ENCODE assay signal across 2 cellular contexts in the genomic region with DNA sequence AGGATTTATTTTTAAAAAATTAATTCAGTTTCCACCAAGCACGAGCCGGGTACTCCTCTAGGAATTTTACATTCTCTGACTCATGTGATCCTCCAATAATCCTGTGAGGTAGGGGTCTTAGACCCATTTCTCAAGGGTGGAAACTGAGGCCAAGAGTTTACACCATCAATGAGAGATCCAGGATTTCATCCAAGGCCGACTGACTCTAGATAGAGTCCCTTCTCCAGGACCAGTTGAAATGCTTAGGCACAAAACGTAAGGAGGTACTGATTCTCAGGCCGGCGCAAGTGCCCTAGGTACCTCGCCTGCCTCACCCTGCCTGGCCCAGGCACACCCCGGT.
TF ChIP-seq lines count a peak whose summit lies in the region.

No MANE protein-coding gene starts in this region.

TF ChIP-seq in HCT116, 20 proteins besides CTCF, POLR2A, EP300 and RAD21 (continued from another document):
- TF ChIP-seq ELF1 (IDR thresholded peaks at IDR 0.05; ENCODE audit: borderline replicate concordance, low read depth) (no peak), SRF (IDR thresholded peaks at IDR 0.05; ENCODE audit: low read depth) (no peak), YY1 (IDR thresholded peaks at IDR 0.05; ENCODE audit: extremely low read depth, insufficient replicate concordance, low read depth, low read length) (no peak), EZH2phosphoT487 (IDR thresholded peaks at IDR 0.05; ENCODE audit: borderline replicate concordance) (no peak), SIN3A (IDR thresholded peaks at IDR 0.05; ENCODE audit: low read depth) (no peak), JUND (IDR thresholded peaks at IDR 0.05) (no peak), CEBPB (IDR thresholded peaks at IDR 0.05; ENCODE audit: low read depth) (no peak), ZFX (IDR thresholded peaks at IDR 0.05) (no peak)
- TF ChIP-seq, protein P1, sequence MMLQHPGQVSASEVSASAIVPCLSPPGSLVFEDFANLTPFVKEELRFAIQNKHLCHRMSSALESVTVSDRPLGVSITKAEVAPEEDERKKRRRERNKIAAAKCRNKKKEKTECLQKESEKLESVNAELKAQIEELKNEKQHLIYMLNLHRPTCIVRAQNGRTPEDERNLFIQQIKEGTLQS (IDR thresholded peaks at IDR 0.05), result no peak
- TF ChIP-seq, protein P2, sequence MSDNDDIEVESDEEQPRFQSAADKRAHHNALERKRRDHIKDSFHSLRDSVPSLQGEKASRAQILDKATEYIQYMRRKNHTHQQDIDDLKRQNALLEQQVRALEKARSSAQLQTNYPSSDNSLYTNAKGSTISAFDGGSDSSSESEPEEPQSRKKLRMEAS (IDR thresholded peaks at IDR 0.05), result no peak
TF ChIP-seq in HCT116: peak in this region for 0.

TF ChIP-seq in endothelial cell of umbilical vein, 7 proteins besides CTCF, POLR2A, EP300 and RAD21 (continued from another document):
- TF ChIP-seq, protein P2 (IDR thresholded peaks at IDR 0.05; ENCODE audit: insufficient read depth, insufficient read length), result no peak
TF ChIP-seq in endothelial cell of umbilical vein: peak in this region for 0.
